Comparison of ENCODE assay signal across 1 cellular context in the genomic region with DNA sequence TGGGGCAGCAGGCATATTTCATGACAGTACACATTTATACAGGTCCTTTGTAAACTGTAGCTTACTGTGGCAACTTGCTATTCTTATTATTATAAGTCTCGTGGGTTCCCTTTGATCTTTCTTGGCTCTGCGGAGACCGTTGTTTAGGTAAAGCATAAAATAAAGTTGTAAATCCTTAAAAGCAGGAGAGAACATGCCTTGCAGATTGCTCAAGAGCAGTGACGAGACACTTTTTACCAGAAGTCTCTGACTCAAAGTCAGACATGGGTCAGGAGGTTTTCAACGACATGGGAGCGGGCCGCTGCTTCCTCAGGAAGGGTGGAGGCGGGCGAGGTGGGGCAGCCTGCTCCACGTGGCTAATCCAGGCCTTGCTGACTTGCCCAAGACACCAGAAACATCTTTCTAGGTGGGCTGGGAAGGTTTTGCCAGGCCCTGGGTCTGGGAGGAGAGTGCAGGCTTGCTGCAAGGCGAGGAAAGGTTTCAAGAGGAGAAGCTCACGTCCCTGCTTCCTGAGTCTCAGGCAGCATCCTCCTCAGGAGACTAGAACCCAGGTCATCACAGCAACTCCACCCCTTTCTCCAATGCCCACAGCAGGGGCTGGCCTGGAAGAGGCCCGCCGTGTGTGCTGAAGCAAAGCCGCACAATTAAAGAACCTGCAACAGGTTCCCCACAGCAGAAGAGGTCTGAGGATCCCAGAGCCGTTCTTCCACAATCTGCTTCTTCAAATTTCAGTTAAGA.
A peak's percentile ranks its signal among the peaks of the same experiment; 100 is the strongest.
TF ChIP-seq lines count a peak whose summit lies in the region.

No MANE protein-coding gene starts in this region.

TF ChIP-seq in K562, 482 proteins besides CTCF, POLR2A, EP300 and RAD21 (continued from another document and continues in another):
- TF ChIP-seq, protein P1, sequence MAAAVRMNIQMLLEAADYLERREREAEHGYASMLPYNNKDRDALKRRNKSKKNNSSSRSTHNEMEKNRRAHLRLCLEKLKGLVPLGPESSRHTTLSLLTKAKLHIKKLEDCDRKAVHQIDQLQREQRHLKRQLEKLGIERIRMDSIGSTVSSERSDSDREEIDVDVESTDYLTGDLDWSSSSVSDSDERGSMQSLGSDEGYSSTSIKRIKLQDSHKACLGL (CRISPR knock-in tag; IDR thresholded peaks at IDR 0.05; ENCODE audit: borderline replicate concordance, poor library complexity, severe bottlenecking): no peak
- TF ChIP-seq SREBF2 (CRISPR knock-in tag; IDR thresholded peaks at IDR 0.05) (no peak), RUNX1 (IDR thresholded peaks at IDR 0.05; ENCODE audit: low read depth) (no peak), COPS2 (conservative IDR thresholded peaks at IDR 0.05) (no peak), POLR2H (tag; IDR thresholded peaks at IDR 0.05; ENCODE audit: low read depth) (no peak), SIN3A (IDR thresholded peaks at IDR 0.05; ENCODE audit: borderline replicate concordance in 2 of 2, control insufficient read depth in 1 of 2, low read depth in 2 of 2, low read length in 2 of 2) (peak in 1 of 2 experiments; percentile 56; a peak in 2 of 4 replicates), SP1 (CRISPR knock-in tag; IDR thresholded peaks at IDR 0.05) (no peak), MTA1 (IDR thresholded peaks at IDR 0.05; ENCODE audit: borderline replicate concordance) (no peak), SMARCB1 (IDR thresholded peaks at IDR 0.05; ENCODE audit: insufficient read length, low read depth) (no peak), RNF2 (IDR thresholded peaks at IDR 0.05) (peak; percentile 82), JUN (IDR thresholded peaks at IDR 0.05; ENCODE audit: borderline replicate concordance, low read depth, low read length) (peak; percentile 42; the same call in 1 of the 2 replicates), JUN (CRISPR knock-in tag; IDR thresholded peaks at IDR 0.05; ENCODE audit: borderline replicate concordance) (no peak), FOSL1 (tag; conservative IDR thresholded peaks at IDR 0.05) (peak; percentile 82), BRD9 (IDR thresholded peaks at IDR 0.05; ENCODE audit: low read depth, partially characterized antibody) (peak; percentile 50), ZNF354B (CRISPR knock-in tag; IDR thresholded peaks at IDR 0.05) (0 out of 2 replicates have a peak, but pooled peaks have one; percentile 6), HNRNPL (IDR thresholded peaks at IDR 0.05; ENCODE audit: low read depth, low read length) (no peak), EGR1 (conservative IDR thresholded peaks at IDR 0.05) (peak; percentile 14; the same call in 1 of the 2 replicates), KDM2B (CRISPR knock-in tag; IDR thresholded peaks at IDR 0.05) (no peak), TRIM24 (IDR thresholded peaks at IDR 0.05) (peak in 1 of 2 experiments; percentile 66; a peak in 2 of 4 replicates), ETV6 (IDR thresholded peaks at IDR 0.05; ENCODE audit: borderline replicate concordance in 1 of 2, low read depth in 2 of 2, low read length in 1 of 2) (0 out of 4 replicates have a peak, but pooled peaks of 1 of the 2 experiments have one; percentile 32), ETV6 (CRISPR knock-in tag; IDR thresholded peaks at IDR 0.05; ENCODE audit: borderline replicate concordance) (no peak), ZNF143 (CRISPR knock-in tag; IDR thresholded peaks at IDR 0.05) (no peak), PRMT5 (CRISPR knock-in tag; IDR thresholded peaks at IDR 0.05) (no peak), ZNF583 (CRISPR knock-in tag; IDR thresholded peaks at IDR 0.05) (peak; percentile 83; the same call in 1 of the 2 replicates), ZEB2 (IDR thresholded peaks at IDR 0.05) (no peak), BDP1 (IDR thresholded peaks at IDR 0.05; ENCODE audit: insufficient read depth, insufficient read length) (no peak), ZBTB17 (CRISPR knock-in tag; IDR thresholded peaks at IDR 0.05) (peak; percentile 61; the same call in 1 of the 2 replicates), TCF3 (CRISPR knock-in tag; IDR thresholded peaks at IDR 0.05) (no peak; the same call in 1 of the 2 replicates), ZNF282 (CRISPR knock-in tag; IDR thresholded peaks at IDR 0.05) (no peak), SMAD2 (IDR thresholded peaks at IDR 0.05; ENCODE audit: low read depth, low read length) (no peak), ZNF316 (IDR thresholded peaks at IDR 0.05) (peak; percentile 93), IRF2 (CRISPR knock-in tag; IDR thresholded peaks at IDR 0.05) (no peak), NR4A1 (CRISPR knock-in tag; IDR thresholded peaks at IDR 0.05) (no peak), NR4A1 (tag; IDR thresholded peaks at IDR 0.05) (peak; percentile 26; the same call in 1 of the 2 replicates), NFYB (IDR thresholded peaks at IDR 0.05; ENCODE audit: extremely low read depth, insufficient read length) (no peak), PHB2 (IDR thresholded peaks at IDR 0.05; ENCODE audit: low read depth) (no peak), NCOA4 (IDR thresholded peaks at IDR 0.05; ENCODE audit: partially characterized antibody) (no peak), ZNF778 (CRISPR knock-in tag; IDR thresholded peaks at IDR 0.05) (no peak), NCOA2 (IDR thresholded peaks at IDR 0.05; ENCODE audit: partially characterized antibody in 2 of 2) (no peak)
- TF ChIP-seq, protein P2, sequence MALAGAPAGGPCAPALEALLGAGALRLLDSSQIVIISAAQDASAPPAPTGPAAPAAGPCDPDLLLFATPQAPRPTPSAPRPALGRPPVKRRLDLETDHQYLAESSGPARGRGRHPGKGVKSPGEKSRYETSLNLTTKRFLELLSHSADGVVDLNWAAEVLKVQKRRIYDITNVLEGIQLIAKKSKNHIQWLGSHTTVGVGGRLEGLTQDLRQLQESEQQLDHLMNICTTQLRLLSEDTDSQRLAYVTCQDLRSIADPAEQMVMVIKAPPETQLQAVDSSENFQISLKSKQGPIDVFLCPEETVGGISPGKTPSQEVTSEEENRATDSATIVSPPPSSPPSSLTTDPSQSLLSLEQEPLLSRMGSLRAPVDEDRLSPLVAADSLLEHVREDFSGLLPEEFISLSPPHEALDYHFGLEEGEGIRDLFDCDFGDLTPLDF (CRISPR knock-in tag; IDR thresholded peaks at IDR 0.05): no peak
- TF ChIP-seq, protein P3, sequence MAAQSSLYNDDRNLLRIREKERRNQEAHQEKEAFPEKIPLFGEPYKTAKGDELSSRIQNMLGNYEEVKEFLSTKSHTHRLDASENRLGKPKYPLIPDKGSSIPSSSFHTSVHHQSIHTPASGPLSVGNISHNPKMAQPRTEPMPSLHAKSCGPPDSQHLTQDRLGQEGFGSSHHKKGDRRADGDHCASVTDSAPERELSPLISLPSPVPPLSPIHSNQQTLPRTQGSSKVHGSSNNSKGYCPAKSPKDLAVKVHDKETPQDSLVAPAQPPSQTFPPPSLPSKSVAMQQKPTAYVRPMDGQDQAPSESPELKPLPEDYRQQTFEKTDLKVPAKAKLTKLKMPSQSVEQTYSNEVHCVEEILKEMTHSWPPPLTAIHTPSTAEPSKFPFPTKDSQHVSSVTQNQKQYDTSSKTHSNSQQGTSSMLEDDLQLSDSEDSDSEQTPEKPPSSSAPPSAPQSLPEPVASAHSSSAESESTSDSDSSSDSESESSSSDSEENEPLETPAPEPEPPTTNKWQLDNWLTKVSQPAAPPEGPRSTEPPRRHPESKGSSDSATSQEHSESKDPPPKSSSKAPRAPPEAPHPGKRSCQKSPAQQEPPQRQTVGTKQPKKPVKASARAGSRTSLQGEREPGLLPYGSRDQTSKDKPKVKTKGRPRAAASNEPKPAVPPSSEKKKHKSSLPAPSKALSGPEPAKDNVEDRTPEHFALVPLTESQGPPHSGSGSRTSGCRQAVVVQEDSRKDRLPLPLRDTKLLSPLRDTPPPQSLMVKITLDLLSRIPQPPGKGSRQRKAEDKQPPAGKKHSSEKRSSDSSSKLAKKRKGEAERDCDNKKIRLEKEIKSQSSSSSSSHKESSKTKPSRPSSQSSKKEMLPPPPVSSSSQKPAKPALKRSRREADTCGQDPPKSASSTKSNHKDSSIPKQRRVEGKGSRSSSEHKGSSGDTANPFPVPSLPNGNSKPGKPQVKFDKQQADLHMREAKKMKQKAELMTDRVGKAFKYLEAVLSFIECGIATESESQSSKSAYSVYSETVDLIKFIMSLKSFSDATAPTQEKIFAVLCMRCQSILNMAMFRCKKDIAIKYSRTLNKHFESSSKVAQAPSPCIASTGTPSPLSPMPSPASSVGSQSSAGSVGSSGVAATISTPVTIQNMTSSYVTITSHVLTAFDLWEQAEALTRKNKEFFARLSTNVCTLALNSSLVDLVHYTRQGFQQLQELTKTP (IDR thresholded peaks at IDR 0.05; ENCODE audit: low read depth in 1 of 2, partially characterized antibody in 2 of 2): no peak
- TF ChIP-seq, protein P4, sequence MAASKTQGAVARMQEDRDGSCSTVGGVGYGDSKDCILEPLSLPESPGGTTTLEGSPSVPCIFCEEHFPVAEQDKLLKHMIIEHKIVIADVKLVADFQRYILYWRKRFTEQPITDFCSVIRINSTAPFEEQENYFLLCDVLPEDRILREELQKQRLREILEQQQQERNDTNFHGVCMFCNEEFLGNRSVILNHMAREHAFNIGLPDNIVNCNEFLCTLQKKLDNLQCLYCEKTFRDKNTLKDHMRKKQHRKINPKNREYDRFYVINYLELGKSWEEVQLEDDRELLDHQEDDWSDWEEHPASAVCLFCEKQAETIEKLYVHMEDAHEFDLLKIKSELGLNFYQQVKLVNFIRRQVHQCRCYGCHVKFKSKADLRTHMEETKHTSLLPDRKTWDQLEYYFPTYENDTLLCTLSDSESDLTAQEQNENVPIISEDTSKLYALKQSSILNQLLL (CRISPR knock-in tag; IDR thresholded peaks at IDR 0.05; ENCODE audit: borderline replicate concordance): no peak
- TF ChIP-seq, protein P5, sequence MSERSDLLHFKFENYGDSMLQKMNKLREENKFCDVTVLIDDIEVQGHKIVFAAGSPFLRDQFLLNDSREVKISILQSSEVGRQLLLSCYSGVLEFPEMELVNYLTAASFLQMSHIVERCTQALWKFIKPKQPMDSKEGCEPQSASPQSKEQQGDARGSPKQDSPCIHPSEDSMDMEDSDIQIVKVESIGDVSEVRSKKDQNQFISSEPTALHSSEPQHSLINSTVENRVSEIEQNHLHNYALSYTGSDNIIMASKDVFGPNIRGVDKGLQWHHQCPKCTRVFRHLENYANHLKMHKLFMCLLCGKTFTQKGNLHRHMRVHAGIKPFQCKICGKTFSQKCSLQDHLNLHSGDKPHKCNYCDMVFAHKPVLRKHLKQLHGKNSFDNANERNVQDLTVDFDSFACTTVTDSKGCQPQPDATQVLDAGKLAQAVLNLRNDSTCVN (CRISPR knock-in tag; IDR thresholded peaks at IDR 0.05): no peak
- TF ChIP-seq, protein P6, sequence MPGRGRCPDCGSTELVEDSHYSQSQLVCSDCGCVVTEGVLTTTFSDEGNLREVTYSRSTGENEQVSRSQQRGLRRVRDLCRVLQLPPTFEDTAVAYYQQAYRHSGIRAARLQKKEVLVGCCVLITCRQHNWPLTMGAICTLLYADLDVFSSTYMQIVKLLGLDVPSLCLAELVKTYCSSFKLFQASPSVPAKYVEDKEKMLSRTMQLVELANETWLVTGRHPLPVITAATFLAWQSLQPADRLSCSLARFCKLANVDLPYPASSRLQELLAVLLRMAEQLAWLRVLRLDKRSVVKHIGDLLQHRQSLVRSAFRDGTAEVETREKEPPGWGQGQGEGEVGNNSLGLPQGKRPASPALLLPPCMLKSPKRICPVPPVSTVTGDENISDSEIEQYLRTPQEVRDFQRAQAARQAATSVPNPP (IDR thresholded peaks at IDR 0.05; ENCODE audit: borderline replicate concordance, insufficient read depth, insufficient read length): no peak
- TF ChIP-seq, protein P7, sequence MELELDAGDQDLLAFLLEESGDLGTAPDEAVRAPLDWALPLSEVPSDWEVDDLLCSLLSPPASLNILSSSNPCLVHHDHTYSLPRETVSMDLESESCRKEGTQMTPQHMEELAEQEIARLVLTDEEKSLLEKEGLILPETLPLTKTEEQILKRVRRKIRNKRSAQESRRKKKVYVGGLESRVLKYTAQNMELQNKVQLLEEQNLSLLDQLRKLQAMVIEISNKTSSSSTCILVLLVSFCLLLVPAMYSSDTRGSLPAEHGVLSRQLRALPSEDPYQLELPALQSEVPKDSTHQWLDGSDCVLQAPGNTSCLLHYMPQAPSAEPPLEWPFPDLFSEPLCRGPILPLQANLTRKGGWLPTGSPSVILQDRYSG (tag; conservative IDR thresholded peaks at IDR 0.05; ENCODE audit: low read depth): peak; percentile 75; the same call in 1 of the 2 replicates
- TF ChIP-seq, protein P8, sequence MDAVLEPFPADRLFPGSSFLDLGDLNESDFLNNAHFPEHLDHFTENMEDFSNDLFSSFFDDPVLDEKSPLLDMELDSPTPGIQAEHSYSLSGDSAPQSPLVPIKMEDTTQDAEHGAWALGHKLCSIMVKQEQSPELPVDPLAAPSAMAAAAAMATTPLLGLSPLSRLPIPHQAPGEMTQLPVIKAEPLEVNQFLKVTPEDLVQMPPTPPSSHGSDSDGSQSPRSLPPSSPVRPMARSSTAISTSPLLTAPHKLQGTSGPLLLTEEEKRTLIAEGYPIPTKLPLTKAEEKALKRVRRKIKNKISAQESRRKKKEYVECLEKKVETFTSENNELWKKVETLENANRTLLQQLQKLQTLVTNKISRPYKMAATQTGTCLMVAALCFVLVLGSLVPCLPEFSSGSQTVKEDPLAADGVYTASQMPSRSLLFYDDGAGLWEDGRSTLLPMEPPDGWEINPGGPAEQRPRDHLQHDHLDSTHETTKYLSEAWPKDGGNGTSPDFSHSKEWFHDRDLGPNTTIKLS (IDR thresholded peaks at IDR 0.05; ENCODE audit: borderline replicate concordance, low read depth): peak; percentile 83; the same call in 1 of the 2 replicates
- TF ChIP-seq, protein P9, sequence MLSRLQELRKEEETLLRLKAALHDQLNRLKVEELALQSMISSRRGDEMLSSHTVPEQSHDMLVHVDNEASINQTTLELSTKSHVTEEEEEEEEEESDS (CRISPR knock-in tag; IDR thresholded peaks at IDR 0.05): no peak
